8 cellular contexts compared by ENCODE assay signal in the genomic region with DNA sequence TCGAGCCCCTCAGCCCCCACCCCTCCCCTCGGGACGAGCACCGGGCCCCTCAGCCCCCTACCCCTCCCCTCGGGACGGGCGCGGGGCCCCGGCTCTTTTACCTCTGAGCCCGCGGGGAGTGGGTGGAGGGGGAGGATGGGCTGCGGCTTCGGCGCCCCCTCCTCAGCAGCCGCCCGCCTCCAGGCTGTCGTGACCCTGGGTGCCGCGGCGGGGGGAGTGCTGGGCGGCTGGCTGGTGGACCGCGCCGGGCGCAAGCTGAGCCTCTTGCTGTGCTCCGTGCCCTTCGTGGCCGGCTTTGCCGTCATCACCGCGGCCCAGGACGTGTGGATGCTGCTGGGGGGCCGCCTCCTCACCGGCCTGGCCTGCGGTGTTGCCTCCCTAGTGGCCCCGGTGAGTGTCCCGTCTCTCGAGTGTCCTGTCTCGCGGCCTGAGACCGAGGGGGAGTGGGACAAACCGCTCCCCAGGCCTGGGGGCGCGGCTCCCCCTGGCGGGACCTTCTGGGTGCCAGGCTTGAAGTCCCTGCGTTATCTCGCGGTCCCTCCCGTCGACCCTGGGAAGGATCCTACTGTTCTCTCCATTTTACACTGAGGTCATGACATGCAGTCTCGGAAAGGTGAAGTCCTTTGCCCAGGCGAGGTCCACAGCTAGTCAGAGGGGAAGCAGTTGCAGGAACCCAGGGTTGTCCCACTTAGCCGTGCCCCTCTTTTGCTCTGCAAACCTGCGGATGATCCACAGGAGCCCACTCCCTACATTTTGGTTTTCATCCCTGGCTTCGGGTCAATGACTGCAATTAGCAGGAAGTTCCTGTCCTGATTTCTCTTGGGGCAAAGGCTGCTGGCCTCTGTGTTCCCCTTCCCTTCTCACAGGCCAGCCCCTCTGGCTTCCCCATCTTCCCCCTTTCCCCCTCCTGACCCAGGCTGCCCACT. TPM values are rescaled to one million over a fixed set of nuclear protein-coding genes. Genes with fewer than 3 reads are reported as not detected.
A peak's percentile ranks its signal among the peaks of the same experiment; 100 is the strongest.
DNase-seq lines count a peak whose midpoint lies in the region; ATAC-seq and TF ChIP-seq lines count a peak whose summit lies in the region.

No MANE protein-coding gene starts in this region.

- peak overlapping the region; percentile 81 for H3K4me3 Mint-ChIP-seq in T-helper 1 cell treated with Interleukin-12 subunit alpha and Interleukin-12 subunit beta and Interleukin-4 antibody, amounts not matched to agents 30 μg/mL and 1 μg/mL, for 36 hours

- H3K4me3 ChIP-seq in H7 (ENCODE audit: insufficient read depth, low read depth, low read length) (peak overlapping the region; percentile 65), dorsolateral prefrontal cortex (peak overlapping the region; percentile 68 to 99 (median 88)), lower lobe of right lung (peak overlapping the region; percentile 79)

- peak; percentile 52 for TF ChIP-seq CTCF in AG09319 (IDR thresholded peaks at IDR 0.05; ENCODE audit: low read depth, low read length)
- peak in 50 of 56 donors; percentile 19 to 68 (median 46) for TF ChIP-seq CTCF in dorsolateral prefrontal cortex (IDR thresholded peaks at IDR 0.05 in 54 of 56, conservative IDR thresholded peaks at IDR 0.05 in 2 of 56; ENCODE audit: low read depth in 1 of 56, partially characterized antibody in 56 of 56)
- TF ChIP-seq CTCF in lower lobe of right lung (IDR thresholded peaks at IDR 0.05) = peak; percentile 55

- H3K27ac ChIP-seq in dorsolateral prefrontal cortex (peak overlapping the region in 44 of 59 donors; percentile 4 to 91 (median 72)), lower lobe of right lung (peak overlapping the region; percentile 86), substantia nigra (ENCODE audit: low read depth, low read length, poor library complexity, severe bottlenecking) (peak overlapping the region; percentile 55)

- no peaks in the 10 kb centered on the region for H3K9me3 ChIP-seq in lower lobe of right lung

- H3K36me3 ChIP-seq in H7 (replicated peaks; ENCODE audit: control insufficient read depth, insufficient read depth, low read length) (peaks cover 2% of the 10 kb centered on the region), lower lobe of right lung (peaks cover 14% of the 10 kb centered on the region)

- H3K36me3 Mint-ChIP-seq in T-helper 1 cell treated with Interleukin-12 subunit alpha and Interleukin-12 subunit beta and Interleukin-4 antibody, amounts not matched to agents 30 μg/mL and 1 μg/mL, for 36 hours (ENCODE audit: low read depth) = no peaks in the 10 kb centered on the region

- peaks cover 22% of the 10 kb centered on the region for H3K4me1 ChIP-seq in lower lobe of right lung

- no peak overlapping the region for H3K27ac Mint-ChIP-seq in T-helper 1 cell treated with Interleukin-12 subunit alpha and Interleukin-12 subunit beta and Interleukin-4 antibody, amounts not matched to agents 30 μg/mL and 1 μg/mL, for 36 hours

- H3K9me3 Mint-ChIP-seq in T-helper 1 cell treated with Interleukin-12 subunit alpha and Interleukin-12 subunit beta and Interleukin-4 antibody, amounts not matched to agents 30 μg/mL and 1 μg/mL, for 36 hours = no peaks in the 10 kb centered on the region

- intact Hi-C loops in dorsolateral prefrontal cortex (cut with DNase I) = loop anchor here in 1 of 2 donors (2.0 kb wide), 1 partner anchor 173 kb away; no protein-coding TSS in a partner anchor
- intact Hi-C loops in lower lobe of right lung (cut with DNase I) = no loop called here

- ATAC-seq in lower lobe of right lung (peak; percentile 7 to 15), HG02970 (IDR thresholded peaks at IDR 0.05; ENCODE audit: low FRiP score, unreplicated experiment) (no peak)

- peaks cover 48% of the 10 kb centered on the region for H3K27me3 Mint-ChIP-seq in T-helper 1 cell treated with Interleukin-12 subunit alpha and Interleukin-12 subunit beta and Interleukin-4 antibody, amounts not matched to agents 30 μg/mL and 1 μg/mL, for 36 hours (ENCODE audit: low read depth)

- peaks cover 9% of the 10 kb centered on the region for H3K4me1 Mint-ChIP-seq in T-helper 1 cell treated with Interleukin-12 subunit alpha and Interleukin-12 subunit beta and Interleukin-4 antibody, amounts not matched to agents 30 μg/mL and 1 μg/mL, for 36 hours (ENCODE audit: low read depth)

- no peak for DNase-seq in AG09319 (ENCODE audit: extremely low read depth, low read depth)
- DNase-seq in H7 = peak; percentile 82
- peak in 2 of 10 donors; percentile 28 to 51 for DNase-seq in dorsolateral prefrontal cortex
- peak; percentile 70 for DNase-seq in lower lobe of right lung
- peak in 19 of 49 donors; percentile 12 to 60 (median 34) for DNase-seq in substantia nigra (lab: John Stamatoyannopoulos, UW)
- no peak for DNase-seq in NOMO-1 (lab: John Stamatoyannopoulos, UW; ENCODE audit: unreplicated experiment in 2 of 2)

- H3K27me3 ChIP-seq in H7 (ENCODE audit: control insufficient read depth, insufficient read depth, low read length) (peaks cover 6% of the 10 kb centered on the region; the same call in 1 of the 2 replicates), dorsolateral prefrontal cortex (no peaks in the 10 kb centered on the region), lower lobe of right lung (ENCODE audit: low read depth) (no peaks in the 10 kb centered on the region)

RNA-seq across cellular contexts. Expression of gene SLC2A8, which starts 1.0 kb away (rescaled TPM):
- 18.8 and 23.3 TPM in 2 replicates for total RNA-seq in H7 (2014; rRNA removed; shearing (Covaris generic))
- total RNA-seq in dorsolateral prefrontal cortex (10 to 100 TPM; 20.2 to 51.7 (median 29.5) TPM), lower lobe of right lung (18.5 TPM)

RNA-seq across cellular contexts. Expression of gene ZNF79, which starts 26.2 kb away (rescaled TPM):
- total RNA-seq in H7 (2014; rRNA removed; shearing (Covaris generic)) = 5.3 and 6.5 TPM in 2 replicates
- total RNA-seq in dorsolateral prefrontal cortex (10 to 100 TPM in 92 of 120 experiments, 1 to 10 TPM in 28; 8.1 to 16.9 (median 10.9) TPM), lower lobe of right lung (9.5 TPM)

RNA-seq across cellular contexts. Expression of gene RPL12, which starts 53.2 kb away (rescaled TPM):
- 2,182 and 2,219 TPM in 2 replicates for total RNA-seq in H7 (2014; rRNA removed; shearing (Covaris generic))
- total RNA-seq in dorsolateral prefrontal cortex (100 to 1,000 TPM; 136 to 384 (median 236) TPM), lower lobe of right lung (1,018 TPM)

RNA-seq across cellular contexts. Expression of gene LRSAM1, which starts 53.3 kb away (rescaled TPM):
- total RNA-seq in H7 (2014; rRNA removed; shearing (Covaris generic)) = 15.8 and 18.5 TPM in 2 replicates
- total RNA-seq in dorsolateral prefrontal cortex (10 to 100 TPM; 29.7 to 62.3 (median 40.4) TPM), lower lobe of right lung (25.9 TPM)

Comparison
In these comparisons a context has a peak if more than half of its experiments do, and no peak if none do; other contexts are left out.
1. DNase-seq: peak in H7 (single experiment) and lower lobe of right lung (single experiment); none in AG09319 (single experiment) and NOMO-1 (0 of 2).
2. Peak in every context shown above with its lines, with median percentiles within 50 percentile points of each other: CTCF ChIP-seq, H3K4me3 ChIP-seq and H3K27ac ChIP-seq.